ENCODE assay signal across 21 cellular contexts in genomic region chr19:307793-308420, GRCh38. TPM values are rescaled to one million over a fixed set of nuclear protein-coding genes. Genes with fewer than 3 reads are reported as not detected.
DNase-seq lines count a peak whose midpoint lies in the region; ATAC-seq, FAIRE-seq and TF ChIP-seq lines count a peak whose summit lies in the region.
"Had no signal": no experiment of that assay in that cellular context is flagged by ENCODE, and none has a peak within 500 bp of the region (broad histone marks: within the 10 kb centered on the region; RNA-seq: fewer than 3 reads in every experiment).

No MANE protein-coding gene starts in this region.

- POLR2A ChIA-PET in SK-N-SH (lab: Yijun Ruan, JAX): no interaction called here

- no peak for FAIRE-seq in astrocyte (lab: Jason Lieb, UNC)

- no peak overlapping the region for H2AFZ ChIP-seq in SK-N-SH (ENCODE audit: low read depth)
- no peak overlapping the region for H2AFZ ChIP-seq in astrocyte (ENCODE audit: low read depth, low read length)
- H2AFZ ChIP-seq: GM23338, PC-9 had no signal

- H3K9ac ChIP-seq in SK-N-SH (no peak overlapping the region), astrocyte (ENCODE audit: low read length) (no peak overlapping the region), skeletal muscle tissue (ENCODE audit: low read depth in 1 of 3, low read length in 3 of 3) (peak overlapping the region in 1 of 3 donors; percentile 33)

- no peak overlapping the region for H3K4me3 ChIP-seq in SK-N-SH (ENCODE audit: low read depth in 2 of 2, low read length in 1 of 2)
- no peak overlapping the region for H3K4me3 ChIP-seq in astrocyte (ENCODE audit: insufficient read depth, low read depth, low read length)
- H3K4me3 ChIP-seq in lung: no peak overlapping the region
- peak overlapping the region in 2 of 3 donors; percentile 4 to 52 for H3K4me3 ChIP-seq in skeletal muscle tissue (ENCODE audit: low read length in 3 of 3)
- H3K4me3 ChIP-seq: GM23338, PC-9 had no signal

- no peaks in the 10 kb centered on the region for H3F3A ChIP-seq in SK-N-SH (replicated peaks; ENCODE audit: insufficient read depth)

- no peaks in the 10 kb centered on the region for H3K27me3 ChIP-seq in SK-N-SH (ENCODE audit: insufficient read depth)
- no peaks in the 10 kb centered on the region for H3K27me3 ChIP-seq in astrocyte (ENCODE audit: insufficient read depth, low read length)
- no peaks in the 10 kb centered on the region for H3K27me3 ChIP-seq in lung (ENCODE audit: control insufficient read depth, insufficient read depth)
- H3K27me3 ChIP-seq in skeletal muscle tissue (ENCODE audit: control insufficient read depth in 3 of 3, insufficient read depth in 3 of 3, low read length in 3 of 3): no peaks in the 10 kb centered on the region

- TF ChIP-seq CTCF in SK-N-SH (IDR thresholded peaks at IDR 0.05): no peak
- no peak for TF ChIP-seq CTCF in astrocyte (IDR thresholded peaks at IDR 0.05; ENCODE audit: insufficient read depth, low read depth, low read length)
- no peak for TF ChIP-seq CTCF in lung (IDR thresholded peaks at IDR 0.05; ENCODE audit: control extremely low read depth, extremely low read depth)

- H3K36me3 Mint-ChIP-seq in astrocyte (ENCODE audit: low read depth, unreplicated experiment): no peaks in the 10 kb centered on the region

- no peak for TF ChIP-seq EP300 in SK-N-SH (IDR thresholded peaks at IDR 0.05; ENCODE audit: borderline replicate concordance in 1 of 2, low read depth in 1 of 2, low read length in 1 of 2)

- DNase-seq in SK-N-SH (peak; percentile 23), astrocyte (ENCODE audit: low read depth) (no peak), lung (ENCODE audit: low spot score) (no peak), T-helper 9 cell (no peak)
- DNase-seq: Caco-2; CD4-positive, CD25-positive, alpha-beta regulatory T cell; EL; KG1; NCI-H1436 treated with DMSO at 0.1 percent for 48 hours; NCI-H2029 treated with DMSO at 0.1 percent for 48 hours; NCI-H2171 treated with DMSO at 0.1 percent for 48 hours; NCI-H446 treated with DMSO at 0.1 percent for 48 hours; NCI-H774; PC-9 had no signal

- no peak overlapping the region for H3K4me3 Mint-ChIP-seq in astrocyte (ENCODE audit: unreplicated experiment)
- H3K4me3 Mint-ChIP-seq: B cell; CD4-positive, CD25-positive, alpha-beta regulatory T cell; GM23338 had no signal

- H3K9me2 ChIP-seq in SK-N-SH: no peaks in the 10 kb centered on the region

- H3K9me3 ChIP-seq in SK-N-SH: no peaks in the 10 kb centered on the region
- H3K9me3 ChIP-seq in astrocyte (ENCODE audit: insufficient read depth, low read depth, low read length): no peaks in the 10 kb centered on the region
- H3K9me3 ChIP-seq in lung (ENCODE audit: control insufficient read depth in 2 of 2, insufficient read depth in 1 of 2, low read length in 1 of 2): no peaks in the 10 kb centered on the region
- H3K9me3 ChIP-seq in skeletal muscle tissue (ENCODE audit: control insufficient read depth in 3 of 3, low read length in 3 of 3): no peaks in the 10 kb centered on the region
- H3K9me3 ChIP-seq: Caco-2 had no signal

- H3K79me2 ChIP-seq in SK-N-SH (ENCODE audit: insufficient read depth) (0 out of 2 replicates have a peak, but pooled peaks cover 4% of the 10 kb centered on the region), astrocyte (ENCODE audit: insufficient read depth, low read length) (peaks cover 28% of the 10 kb centered on the region)

- H3K27ac Mint-ChIP-seq in astrocyte (ENCODE audit: unreplicated experiment): peak overlapping the region; percentile 18
- H3K27ac Mint-ChIP-seq: B cell, GM23338 had no signal

- H3K4me1 ChIP-seq in SK-N-SH (ENCODE audit: control insufficient read depth in 1 of 2, insufficient read depth in 2 of 2, low read depth in 1 of 2, low read length in 1 of 2): no peaks in the 10 kb centered on the region
- no peaks in the 10 kb centered on the region for H3K4me1 ChIP-seq in astrocyte (ENCODE audit: insufficient read depth, low read length)
- H3K4me1 ChIP-seq in lung (ENCODE audit: control insufficient read depth in 2 of 2, insufficient read depth in 2 of 2, low read length in 2 of 2): no peaks in the 10 kb centered on the region
- H3K4me1 ChIP-seq in skeletal muscle tissue (ENCODE audit: control insufficient read depth in 3 of 3, insufficient read depth in 3 of 3, low read length in 3 of 3): no peaks in the 10 kb centered on the region
- H3K4me1 ChIP-seq: Caco-2 had no signal

- H3K9me3 Mint-ChIP-seq in astrocyte (ENCODE audit: unreplicated experiment): no peaks in the 10 kb centered on the region
- H3K9me3 Mint-ChIP-seq: CD4-positive, CD25-positive, alpha-beta regulatory T cell; GM23338 had no signal

- no peaks in the 10 kb centered on the region for H4K20me1 ChIP-seq in SK-N-SH (ENCODE audit: insufficient read depth)
- H4K20me1 ChIP-seq in astrocyte (ENCODE audit: insufficient read depth, low read length): peaks cover 55% of the 10 kb centered on the region

- 93% methylated on average over 14 of the region's 21 CpGs for WGBS in SK-N-SH (ENCODE audit: low lambda C conversion rate)
- WGBS in lung, 2 donors: 71 to 90% methylated on average over 21 of the region's 21 CpGs

- no peak for TF ChIP-seq RAD21 in SK-N-SH (IDR thresholded peaks at IDR 0.05; ENCODE audit: low read length)

- ATAC-seq in SK-N-SH treated with all-trans-retinoic acid at 6 μM for 48 hours (no peak), lung (ENCODE audit: insufficient read depth, low FRiP score) (peak; percentile 8), HG02852 (IDR thresholded peaks at IDR 0.05; ENCODE audit: unreplicated experiment) (no peak), GM21528 (IDR thresholded peaks at IDR 0.05; ENCODE audit: low FRiP score, unreplicated experiment) (no peak)
- ATAC-seq: GM23338 had no signal

- H3K4me2 ChIP-seq in SK-N-SH: no peak overlapping the region
- H3K4me2 ChIP-seq in astrocyte (ENCODE audit: low read length): no peak overlapping the region
- H3K4me2 ChIP-seq: GM23338, PC-9 had no signal

- no peak overlapping the region for H3K27ac ChIP-seq in SK-N-SH (ENCODE audit: low read depth in 2 of 2, low read length in 1 of 2)
- no peak overlapping the region for H3K27ac ChIP-seq in astrocyte (ENCODE audit: low read depth, low read length)
- peak overlapping the region in 1 of 2 donors; percentile 50 for H3K27ac ChIP-seq in lung (ENCODE audit: low read depth in 1 of 2, low read length in 1 of 2)
- H3K27ac ChIP-seq in skeletal muscle tissue (ENCODE audit: low read depth, low read length): no peak overlapping the region
- H3K27ac ChIP-seq: 22Rv1, PC-9 had no signal

- CTCF ChIA-PET in SK-N-SH (lab: Yijun Ruan, JAX): no interaction called here

- H3K27me3 Mint-ChIP-seq in astrocyte (ENCODE audit: low read depth, unreplicated experiment): no peaks in the 10 kb centered on the region
- H3K27me3 Mint-ChIP-seq: B cell; CD4-positive, CD25-positive, alpha-beta regulatory T cell had no signal

- no peaks in the 10 kb centered on the region for H3K4me1 Mint-ChIP-seq in astrocyte (ENCODE audit: low read depth, unreplicated experiment)
- H3K4me1 Mint-ChIP-seq: B cell, GM23338 had no signal

- peaks cover 0 to 48% of the 10 kb centered on the region in 2 experiments for H3K36me3 ChIP-seq in SK-N-SH (replicated peaks in 1 of 2; ENCODE audit: control insufficient read depth in 1 of 2, insufficient read depth in 2 of 2, low read length in 1 of 2)
- H3K36me3 ChIP-seq in astrocyte (ENCODE audit: insufficient read depth, low read length): peaks cover 5% of the 10 kb centered on the region
- H3K36me3 ChIP-seq in lung (ENCODE audit: control insufficient read depth in 2 of 2, insufficient read depth in 2 of 2, low read length in 2 of 2): peaks cover 20 to 54% of the 10 kb centered on the region in 2 donors
- peaks cover 21 to 45% (median 41%) of the 10 kb centered on the region in 3 donors for H3K36me3 ChIP-seq in skeletal muscle tissue (ENCODE audit: control insufficient read depth in 3 of 3, insufficient read depth in 3 of 3, low read length in 3 of 3)

TF ChIP-seq in SK-N-SH, 30 proteins besides CTCF, POLR2A, EP300 and RAD21 (continues in another document):
- TF ChIP-seq ELF1 (IDR thresholded peaks at IDR 0.05) (no peak), TAF1 (IDR thresholded peaks at IDR 0.05; ENCODE audit: borderline replicate concordance, low read depth, low read length) (no peak), NFIC (IDR thresholded peaks at IDR 0.05; ENCODE audit: borderline replicate concordance) (no peak), NRF1 (IDR thresholded peaks at IDR 0.05; ENCODE audit: low read depth, low read length) (no peak)

TF ChIP-seq in SK-N-SH treated with all-trans-retinoic acid at 6 μM for 48 hours, 23 proteins besides CTCF, POLR2A, EP300 and RAD21:
- TF ChIP-seq POU6F1 (CRISPR knock-in tag; IDR thresholded peaks at IDR 0.05; ENCODE audit: borderline replicate concordance, low read depth): no peak
- TF ChIP-seq ISL1 (CRISPR knock-in tag; IDR thresholded peaks at IDR 0.05): no peak
- TF ChIP-seq ZNF70 (CRISPR knock-in tag; IDR thresholded peaks at IDR 0.05): no peak
- TF ChIP-seq TOX (CRISPR knock-in tag; IDR thresholded peaks at IDR 0.05; ENCODE audit: borderline replicate concordance): no peak
- TF ChIP-seq RARB (CRISPR knock-in tag; IDR thresholded peaks at IDR 0.05): no peak
- no peak for TF ChIP-seq SNAI2 (CRISPR knock-in tag; IDR thresholded peaks at IDR 0.05)
- no peak for TF ChIP-seq OSR1 (CRISPR knock-in tag; IDR thresholded peaks at IDR 0.05)

RNA-seq across cellular contexts. Expression of gene PLPP2, which starts 16.7 kb away (rescaled TPM):
- 27.3 and 33.6 TPM in 2 replicates for polyA plus RNA-seq in SK-N-SH (2012; rRNA removed)
- 19.4 and 27.7 TPM in 2 replicates for polyA plus RNA-seq in SK-N-SH (2012; cell fraction: cytosol; rRNA removed)
- 44.7 and 58.0 TPM in 2 replicates for polyA plus RNA-seq in SK-N-SH (2012; cell fraction: nucleus; rRNA removed)
- 2.9 and 3.7 TPM in 2 replicates for total RNA-seq in astrocyte
- total RNA-seq in lung: 10 to 100 TPM; 14.1 to 41.3 TPM
- polyA plus RNA-seq in lung: 10 to 100 TPM; 34.5 to 35.6 TPM
- 1.0 TPM for total RNA-seq in skeletal muscle tissue

RNA-seq across cellular contexts. Expression of gene MIER2, which starts 36.7 kb away (rescaled TPM):
- 8.0 and 15.9 TPM in 2 replicates for polyA plus RNA-seq in SK-N-SH (2012; rRNA removed)
- polyA plus RNA-seq in SK-N-SH (2012; cell fraction: cytosol; rRNA removed): 10.2 and 12.4 TPM in 2 replicates
- 42.6 and 47.8 TPM in 2 replicates for polyA plus RNA-seq in SK-N-SH (2012; cell fraction: nucleus; rRNA removed)
- total RNA-seq in astrocyte: 43.5 and 55.8 TPM in 2 replicates
- 10 to 100 TPM; 19.4 to 34.0 TPM for total RNA-seq in lung
- 10 to 100 TPM; 22.5 to 34.9 TPM for polyA plus RNA-seq in lung
- total RNA-seq in skeletal muscle tissue: 3.7 TPM

Comparison
In these comparisons a context has a peak if more than half of its experiments do, and no peak if none do; other contexts are left out.
1. H3K4me3 ChIP-seq: peak in skeletal muscle tissue (2 of 3); none in SK-N-SH (0 of 2), astrocyte (single experiment) and lung (single experiment).